Comparison of ENCODE assay signal across 9 cellular contexts in genomic region chr13:42876270-42876714, GRCh38.
DNase-seq lines count a peak whose midpoint lies in the region; ATAC-seq and TF ChIP-seq lines count a peak whose summit lies in the region.
"Had no signal": no experiment of that assay in that cellular context is flagged by ENCODE, and none has a peak within 500 bp of the region (broad histone marks: within the 10 kb centered on the region; RNA-seq: fewer than 3 reads in every experiment).

No MANE protein-coding gene starts in this region.

- no TSS peak for BruUV-seq in mammary epithelial cell (replicated peaks; lab: Mats Ljungman, UMichigan)

- no peak overlapping the region for H3K4me2 ChIP-seq in mammary epithelial cell (ENCODE audit: insufficient read depth, low read depth, low read length)

- peak; percentile 63 for DNase-seq in GM10266 (ENCODE audit: extremely low spot score)
- DNase-seq in mammary epithelial cell = peak; percentile 12
- no peak for DNase-seq in cerebellum (ENCODE audit: low spot score)
- no peak for DNase-seq in DMS153 (lab: John Stamatoyannopoulos, UW)
- no peak for DNase-seq in SHP77 treated with DMSO at 0.1 percent for 48 hours (lab: John Stamatoyannopoulos, UW)
- DNase-seq in NCI-H526 treated with DMSO at 0.1 percent for 48 hours (lab: John Stamatoyannopoulos, UW) = no peak
- DNase-seq: DND-41 had no signal

- no peak overlapping the region for H2AFZ ChIP-seq in mammary epithelial cell (ENCODE audit: low read depth, low read length)

- 73% methylated on average over 1 of the region's 1 CpG for whole genome bisulfite sequencing in mammary epithelial cell (ENCODE audit: low coverage, missing lambda C conversion rate)

- H3K9me3 ChIP-seq in mammary epithelial cell (replicated peaks; ENCODE audit: insufficient read depth, low read length) = no peaks in the 10 kb centered on the region

- H3K79me2 ChIP-seq in mammary epithelial cell (ENCODE audit: insufficient read depth, low read length) = no peaks in the 10 kb centered on the region

- no peak overlapping the region for H3K9ac ChIP-seq in mammary epithelial cell (ENCODE audit: insufficient read depth, low read length)

- peak; percentile 84 for ATAC-seq in GM19467 (IDR thresholded peaks at IDR 0.05; ENCODE audit: unreplicated experiment)
- peak; percentile 96 for ATAC-seq in HG03159 (IDR thresholded peaks at IDR 0.05; ENCODE audit: unreplicated experiment)

- CTCF ChIA-PET in mammary epithelial cell (lab: Charles Lee; ENCODE audit: low non-redundant PET) = no interaction called here

- intact Hi-C loops in mammary epithelial cell (cut with micrococcal nuclease) = no loop called here

- in situ Hi-C loops in mammary epithelial cell (cut with MboI; ENCODE audit: low sequenced_read_pairs in 2 of 2) = no loop called here

- H3K4me3 ChIP-seq in mammary epithelial cell (replicated peaks in 1 of 3; ENCODE audit: insufficient read depth in 1 of 3, low read depth in 2 of 3, low read length in 3 of 3) = no peak overlapping the region

- H3K27me3 ChIP-seq in mammary epithelial cell (ENCODE audit: insufficient read depth, low read length) = no peaks in the 10 kb centered on the region

- dilution Hi-C loops in mammary epithelial cell (cut with HindIII; ENCODE audit: low sequenced_read_pairs) = no loop called here

- H3K36me3 ChIP-seq in mammary epithelial cell (ENCODE audit: insufficient read depth, low read length) = no peaks in the 10 kb centered on the region

- no peaks in the 10 kb centered on the region for H4K20me1 ChIP-seq in mammary epithelial cell (ENCODE audit: insufficient read depth, low read length)

- TF ChIP-seq CTCF in GM10266 (IDR thresholded peaks at IDR 0.05; ENCODE audit: control insufficient read depth, insufficient read depth, low read depth, missing control alignments) = no peak
- TF ChIP-seq CTCF in mammary epithelial cell (conservative IDR thresholded peaks at IDR 0.05 in 1 of 2, IDR thresholded peaks at IDR 0.05 in 1 of 2; ENCODE audit: extremely low read depth in 1 of 2, insufficient read depth in 1 of 2, low read depth in 1 of 2, low read length in 2 of 2) = no peak

- H3K27ac ChIP-seq in mammary epithelial cell (ENCODE audit: insufficient read depth, low read depth, low read length) = no peak overlapping the region

- no peaks in the 10 kb centered on the region for H3K4me1 ChIP-seq in mammary epithelial cell (ENCODE audit: insufficient read depth, low read length)

Comparison
In these comparisons a context has a peak if more than half of its experiments do, and no peak if none do; other contexts are left out.
1. DNase-seq: peak in GM10266 (single experiment) and mammary epithelial cell (single experiment); none in cerebellum (single experiment), DMS153 (single experiment), SHP77 treated with DMSO at 0.1 percent for 48 hours (single experiment) and NCI-H526 treated with DMSO at 0.1 percent for 48 hours (single experiment).